15 cellular contexts compared by ENCODE assay signal in genomic region chr3:132593950-132594328, GRCh38.
DNase-seq lines count a peak whose midpoint lies in the region; FAIRE-seq and TF ChIP-seq lines count a peak whose summit lies in the region.
"Had no signal": no experiment of that assay in that cellular context is flagged by ENCODE, and none has a peak within 500 bp of the region (broad histone marks: within the 10 kb centered on the region; RNA-seq: fewer than 3 reads in every experiment).

No MANE protein-coding gene starts in this region.

- TF ChIP-seq CTCF in foreskin fibroblast (IDR thresholded peaks at IDR 0.05; ENCODE audit: low read depth, low read length) (no peak), GM10266 (IDR thresholded peaks at IDR 0.05; ENCODE audit: control insufficient read depth, insufficient read depth, low read depth, missing control alignments) (no peak)

- peak; percentile 63 for DNase-seq in HS-5 (ENCODE audit: low read depth)
- peak; percentile 46 for DNase-seq in amniotic stem cell (lab: John Stamatoyannopoulos, UW)
- DNase-seq in foreskin fibroblast, result peak; percentile 79 to 88
- peak; percentile 4 for DNase-seq in urothelium cell line (ENCODE audit: low spot score)
- DNase-seq in SKM-1 treated with dmso at 0.1 percent for 144 hours (lab: John Stamatoyannopoulos, UW; ENCODE audit: unreplicated experiment), result no peak
- DNase-seq in T-helper 9 cell, result no peak
- DNase-seq in NCI-H1105 (lab: John Stamatoyannopoulos, UW), result no peak
- DNase-seq in GM10266 (ENCODE audit: extremely low spot score), result no peak
- DNase-seq: activated CD4-positive, CD25-positive, alpha-beta regulatory T cell; activated T-cell treated with anti-CD3 and anti-CD28 coated beads, Interleukin-2, amount 50 U/mL, for 24 hours; DMS79 treated with DMSO at 0.1 percent for 48 hours; naive thymus-derived CD8-positive, alpha-beta T cell; NCI-H2171; stimulated activated CD4-positive, alpha-beta T cell treated with anti-CD3 and anti-CD28 coated beads, Interleukin-12 subunit alpha, Interleukin-12 subunit beta, amount 100 ng/mL, for 4 hours had no signal

- no peak overlapping the region for H3K4me3 ChIP-seq in foreskin fibroblast (ENCODE audit: low read depth in 1 of 2, low read length in 2 of 2)
- H3K4me3 ChIP-seq: K562 had no signal

- FAIRE-seq in urothelium cell line (lab: Jason Lieb, UNC), result no peak
- FAIRE-seq: K562 had no signal

Comparison
In these comparisons a context has a peak if more than half of its experiments do, and no peak if none do; other contexts are left out.
1. DNase-seq: peak in HS-5 (single experiment), amniotic stem cell (single experiment), foreskin fibroblast (2 of 2) and urothelium cell line (single experiment); none in SKM-1 treated with dmso at 0.1 percent for 144 hours (single experiment), T-helper 9 cell (single experiment), NCI-H1105 (single experiment) and GM10266 (single experiment).